In the genomic region with DNA sequence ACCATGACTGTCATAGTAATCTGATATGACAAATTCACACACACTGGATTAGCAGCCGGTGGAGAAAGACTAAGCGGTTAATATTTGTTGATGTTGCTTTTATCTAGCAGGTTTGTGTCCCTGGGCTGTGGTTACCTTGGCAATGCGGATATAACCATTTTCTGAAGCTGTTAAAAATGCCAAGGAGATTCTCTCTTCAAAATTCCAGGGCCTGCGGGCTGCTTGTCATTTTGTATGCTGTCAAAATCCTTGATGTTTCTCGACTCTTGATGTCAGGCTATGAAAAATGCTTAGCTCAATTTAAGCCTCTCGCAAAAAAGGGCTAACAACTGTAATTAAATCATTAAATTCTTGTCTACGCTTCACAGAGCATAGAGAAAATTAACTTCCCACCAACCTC, we compare ENCODE assay signal across 23 cellular contexts.
DNase-seq lines count a peak whose midpoint lies in the region; TF ChIP-seq lines count a peak whose summit lies in the region.
"Had no signal": no experiment of that assay in that cellular context is flagged by ENCODE, and none has a peak within 500 bp of the region (broad histone marks: within the 10 kb centered on the region; RNA-seq: fewer than 3 reads in every experiment).

No MANE protein-coding gene starts in this region.

- H3K27me3 Mint-ChIP-seq in glutamatergic neuron (ENCODE audit: unreplicated experiment): no peaks in the 10 kb centered on the region
- no peaks in the 10 kb centered on the region for H3K27me3 Mint-ChIP-seq in MCF 10A (ENCODE audit: insufficient read depth, unreplicated experiment)
- H3K27me3 Mint-ChIP-seq: CD8-positive, alpha-beta memory T cell had no signal

- no peak overlapping the region for H2AK5ac ChIP-seq in neuronal stem cell (ENCODE audit: low read depth, low read length)

- no TSS peak for BruUV-seq in MCF 10A (replicated peaks; lab: Mats Ljungman, UMichigan)

- H3K14ac ChIP-seq in neuronal stem cell (ENCODE audit: low read length): no peak overlapping the region

- no peak overlapping the region for H2BK5ac ChIP-seq in neuronal stem cell (ENCODE audit: low read length)

- peak overlapping the region; percentile 70 for H2AFZ ChIP-seq in neuronal stem cell (ENCODE audit: low read length)

- H3K36me3 ChIP-seq in neuronal stem cell (replicated peaks in 1 of 2; ENCODE audit: control insufficient read depth in 2 of 2, insufficient read depth in 2 of 2, low read length in 2 of 2) (peaks cover 0 to 1% of the 10 kb centered on the region in 2 donors), ovary (no peaks in the 10 kb centered on the region)
- H3K36me3 ChIP-seq: BE2C, HAP-1, MG63, Peyer's patch had no signal

- H3K9me3 Mint-ChIP-seq in glutamatergic neuron (ENCODE audit: unreplicated experiment) (peaks cover 3% of the 10 kb centered on the region), MCF 10A (ENCODE audit: unreplicated experiment) (peaks cover 5% of the 10 kb centered on the region)

- peaks cover 11% of the 10 kb centered on the region for H3K36me3 Mint-ChIP-seq in glutamatergic neuron (ENCODE audit: unreplicated experiment)
- H3K36me3 Mint-ChIP-seq in MCF 10A (ENCODE audit: insufficient read depth, unreplicated experiment): no peaks in the 10 kb centered on the region
- H3K36me3 Mint-ChIP-seq: CD14-positive monocyte; CD8-positive, alpha-beta memory T cell had no signal

- H3K9ac ChIP-seq in neuronal stem cell (ENCODE audit: low read depth, low read length, poor library complexity): no peak overlapping the region

- H4K8ac ChIP-seq in neuronal stem cell (ENCODE audit: low read depth, low read length): no peak overlapping the region

- H3K4me3 ChIP-seq in neuronal stem cell (ENCODE audit: low read length in 2 of 2): no peak overlapping the region
- no peak overlapping the region for H3K4me3 ChIP-seq in ovary
- H3K4me3 ChIP-seq: HAP-1, MG63, Peyer's patch had no signal

- H2BK120ac ChIP-seq in neuronal stem cell (ENCODE audit: low read depth, low read length): no peak overlapping the region

- no peak overlapping the region for H4K91ac ChIP-seq in neuronal stem cell (ENCODE audit: low read depth, low read length, poor library complexity)

- H3K23ac ChIP-seq in neuronal stem cell (ENCODE audit: low read depth, low read length, poor library complexity): no peak overlapping the region

- no CpG with 5 or more reads among the region's 7 CpGs for WGBS in neuronal stem cell (ENCODE audit: extremely low coverage in 2 of 2, insufficient read length in 2 of 2, insufficient replicate concordance in 1 of 2), 2 donors
- WGBS in ovary, 3 donors: 16 to 44% (median 17%) methylated on average over 7 of the region's 7 CpGs

- peak overlapping the region; percentile 38 for H3K27ac Mint-ChIP-seq in glutamatergic neuron (ENCODE audit: unreplicated experiment)
- no peak overlapping the region for H3K27ac Mint-ChIP-seq in MCF 10A (ENCODE audit: low read depth, unreplicated experiment)
- H3K27ac Mint-ChIP-seq: CD14-positive monocyte; CD8-positive, alpha-beta memory T cell; HFFc6 had no signal

- intact Hi-C loops in MCF 10A (cut with micrococcal nuclease): no loop called here
- intact Hi-C loops in ovary (cut with DNase I): no loop called here

- H3K4ac ChIP-seq in neuronal stem cell (ENCODE audit: low read length): no peak overlapping the region

- DNase-seq in NCI-H1092 treated with DMSO at 0.1 percent for 48 hours (lab: John Stamatoyannopoulos, UW): peak; percentile 59
- no peak for DNase-seq in NCI-H1092 (lab: John Stamatoyannopoulos, UW)
- peak; percentile 44 for DNase-seq in Daoy (ENCODE audit: low read depth)
- DNase-seq in glutamatergic neuron: no peak
- DNase-seq in neuronal stem cell (ENCODE audit: low spot score): no peak
- no peak for DNase-seq in MCF 10A (ENCODE audit: unreplicated experiment)
- DNase-seq in ovary: no peak
- DNase-seq: BE2C; CD8-positive, alpha-beta memory T cell; DMS79 treated with DMSO at 0.1 percent for 48 hours; GOT3; HFFc6; KBM-7; NCI-H1694; NCI-H2029 treated with DMSO at 0.1 percent for 48 hours; NCI-H226; NCI-H510A; Peyer's patch; SHP77 treated with DMSO at 0.1 percent for 48 hours had no signal

- H3K9me3 ChIP-seq in neuronal stem cell (replicated peaks in 1 of 2; ENCODE audit: control insufficient read depth in 2 of 2, insufficient read depth in 1 of 2, low read depth in 1 of 2, low read length in 2 of 2): peaks cover 10 to 13% of the 10 kb centered on the region in 2 donors
- H3K9me3 ChIP-seq in ovary: no peaks in the 10 kb centered on the region
- H3K9me3 ChIP-seq: BE2C, HAP-1, MG63, Peyer's patch had no signal

- H2BK15ac ChIP-seq in neuronal stem cell (ENCODE audit: low read length): no peak overlapping the region

- no peaks in the 10 kb centered on the region for H3K27me3 ChIP-seq in neuronal stem cell (ENCODE audit: control insufficient read depth in 3 of 3, insufficient read depth in 3 of 3, low read depth in 1 of 3, low read length in 3 of 3)
- H3K27me3 ChIP-seq in ovary: no peaks in the 10 kb centered on the region
- H3K27me3 ChIP-seq: BE2C, MG63, Peyer's patch had no signal

- POLR2A ChIA-PET in MCF 10A (lab: Yijun Ruan, JAX): no interaction called here

- H2BK12ac ChIP-seq in neuronal stem cell (ENCODE audit: low read length): no peak overlapping the region

- CTCF ChIA-PET in MCF 10A (lab: Yijun Ruan, JAX): interaction anchor here (0.5 to 1.1 kb wide), 4 partner anchors 9 to 319 kb away, joined by 3 to 4 read pairs (median 4); no protein-coding TSS in a partner anchor

- peaks cover 32% of the 10 kb centered on the region for H3K4me1 Mint-ChIP-seq in glutamatergic neuron (ENCODE audit: low read depth, unreplicated experiment)
- H3K4me1 Mint-ChIP-seq in MCF 10A (ENCODE audit: insufficient read depth, unreplicated experiment): no peaks in the 10 kb centered on the region
- H3K4me1 Mint-ChIP-seq: CD14-positive monocyte; CD8-positive, alpha-beta memory T cell had no signal

- peaks cover 1 to 13% of the 10 kb centered on the region in 2 donors for H3K4me1 ChIP-seq in neuronal stem cell (ENCODE audit: control insufficient read depth in 2 of 2, insufficient read depth in 1 of 2, low read depth in 1 of 2, low read length in 2 of 2)
- no peaks in the 10 kb centered on the region for H3K4me1 ChIP-seq in ovary (ENCODE audit: insufficient read depth)
- H3K4me1 ChIP-seq: BE2C, HAP-1, Peyer's patch had no signal

- no peak for TF ChIP-seq CTCF in glutamatergic neuron (IDR thresholded peaks at IDR 0.05; ENCODE audit: partially characterized antibody, unreplicated experiment)
- TF ChIP-seq CTCF in MCF 10A (IDR thresholded peaks at IDR 0.05; ENCODE audit: unreplicated experiment): no peak
- no peak for TF ChIP-seq CTCF in ovary (IDR thresholded peaks at IDR 0.05)

- no peak overlapping the region for H3K27ac ChIP-seq in neuronal stem cell (replicated peaks; ENCODE audit: low read length)
- H3K27ac ChIP-seq in ovary: no peak overlapping the region
- H3K27ac ChIP-seq: 22Rv1, Peyer's patch had no signal

- TF ChIP-seq EP300 in ovary (IDR thresholded peaks at IDR 0.05): no peak

- no peak for TF ChIP-seq POLR2A in ovary (IDR thresholded peaks at IDR 0.05)

- no peak overlapping the region for H3K4me3 Mint-ChIP-seq in glutamatergic neuron (ENCODE audit: unreplicated experiment)
- H3K4me3 Mint-ChIP-seq in MCF 10A (ENCODE audit: unreplicated experiment): no peak overlapping the region
- H3K4me3 Mint-ChIP-seq: CD14-positive monocyte; CD8-positive, alpha-beta memory T cell; HFFc6 had no signal

- no peaks in the 10 kb centered on the region for H3K79me1 ChIP-seq in neuronal stem cell (ENCODE audit: low read depth, low read length)

- no peak overlapping the region for H3K18ac ChIP-seq in neuronal stem cell (ENCODE audit: low read length)

- no peak overlapping the region for H3K4me2 ChIP-seq in neuronal stem cell (ENCODE audit: insufficient read depth, low read length, poor library complexity, severe bottlenecking)

Comparison
In these comparisons a context has a peak if more than half of its experiments do, and no peak if none do; other contexts are left out.
1. DNase-seq: peak in NCI-H1092 treated with DMSO at 0.1 percent for 48 hours (single experiment) and Daoy (single experiment); none in NCI-H1092 (single experiment), glutamatergic neuron (single experiment), neuronal stem cell (single experiment), MCF 10A (single experiment) and ovary (0 of 5).